8 cellular contexts compared by ENCODE assay signal in genomic region chr19:50835785-50836542, GRCh38. TPM values are rescaled to one million over a fixed set of nuclear protein-coding genes. Genes with fewer than 3 reads are reported as not detected.
DNase-seq lines count a peak whose midpoint lies in the region; ATAC-seq and TF ChIP-seq lines count a peak whose summit lies in the region.

No MANE protein-coding gene starts in this region.

- DNase-seq in D341Med (ENCODE audit: low spot score) (peak; percentile 90), LNCaP clone FGC (ENCODE audit: low read depth) (no peak), T-helper 17 cell (peak; percentile 42 to 52 (median 48)), astrocyte of the cerebellum (ENCODE audit: low read depth) (no peak), sigmoid colon (peak; percentile 78)

- no peaks in the 10 kb centered on the region for H3K4me1 ChIP-seq in iPS-15b (ENCODE audit: control insufficient read depth, insufficient read depth, low read length)
- H3K4me1 ChIP-seq in sigmoid colon = peaks cover 0 to 14% (median 10%) of the 10 kb centered on the region in 4 donors

- ATAC-seq in GM21515 (IDR thresholded peaks at IDR 0.05; ENCODE audit: unreplicated experiment) (peak; percentile 77), T-helper 17 cell (peak; percentile 92), HG03460 (IDR thresholded peaks at IDR 0.05; ENCODE audit: unreplicated experiment) (no peak)

- peak overlapping the region; percentile 32 for H3K27ac Mint-ChIP-seq in T-helper 17 cell

- peak overlapping the region in 3 of 4 donors; percentile 5 to 59 (median 24) for H3K27ac ChIP-seq in sigmoid colon

- intact Hi-C loops in sigmoid colon (cut with DNase I) = no loop called here

- peaks cover 2% of the 10 kb centered on the region for H3K36me3 Mint-ChIP-seq in T-helper 17 cell (ENCODE audit: low read depth)

- H3K27me3 ChIP-seq in iPS-15b (ENCODE audit: control insufficient read depth, insufficient read depth, low read length) (peaks cover 55% of the 10 kb centered on the region), sigmoid colon (peaks cover 0 to 25% (median 19%) of the 10 kb centered on the region in 3 donors)

- peak in 1 of 2 donors; percentile 44 for TF ChIP-seq POLR2A in sigmoid colon (IDR thresholded peaks at IDR 0.05)

- in situ Hi-C loops in astrocyte of the cerebellum (cut with HindIII; ENCODE audit: low sequenced_read_pairs) = no loop called here

- H3K9ac ChIP-seq in iPS-15b (ENCODE audit: low read depth, low read length) = peak overlapping the region; percentile 60

- no peak for TF ChIP-seq EP300 in sigmoid colon (IDR thresholded peaks at IDR 0.05)

- H3K4me3 Mint-ChIP-seq in T-helper 17 cell = peak overlapping the region; percentile 92

- WGBS in sigmoid colon, 2 donors = 2 to 3% methylated on average over 67 of the region's 67 CpGs

- no peaks in the 10 kb centered on the region for H3K36me3 ChIP-seq in iPS-15b (ENCODE audit: control insufficient read depth, insufficient read depth, low read length)
- H3K36me3 ChIP-seq in sigmoid colon = no peaks in the 10 kb centered on the region

- H3K27me3 Mint-ChIP-seq in T-helper 17 cell = peaks cover 49% of the 10 kb centered on the region

- no peaks in the 10 kb centered on the region for H3K9me3 ChIP-seq in T-helper 17 cell (ENCODE audit: control insufficient read depth, low read length, poor library complexity, severe bottlenecking)
- H3K9me3 ChIP-seq in iPS-15b (ENCODE audit: control insufficient read depth, insufficient read depth, low read length) = no peaks in the 10 kb centered on the region
- no peaks in the 10 kb centered on the region for H3K9me3 ChIP-seq in sigmoid colon

- peaks cover 8% of the 10 kb centered on the region for H3K4me1 Mint-ChIP-seq in T-helper 17 cell

- TF ChIP-seq CTCF in LNCaP clone FGC (IDR thresholded peaks at IDR 0.05; ENCODE audit: control insufficient read depth, extremely low read depth, insufficient read depth) = peak; percentile 5; the same call in 1 of the 2 replicates
- no peak for TF ChIP-seq CTCF in astrocyte of the cerebellum (IDR thresholded peaks at IDR 0.05; ENCODE audit: low read depth, low read length, missing control alignments)
- TF ChIP-seq CTCF in sigmoid colon (IDR thresholded peaks at IDR 0.05) = no peak

- H3K4me3 ChIP-seq in LNCaP clone FGC (ENCODE audit: low read depth, low read length) (peak overlapping the region; percentile 70), astrocyte of the cerebellum (ENCODE audit: low read depth, low read length) (peak overlapping the region; percentile 49), iPS-15b (ENCODE audit: low read depth, low read length) (peak overlapping the region; percentile 87), sigmoid colon (peak overlapping the region; percentile 31 to 56 (median 49))

RNA-seq across cellular contexts. Expression of gene KLK15, which starts 2.6 kb away (rescaled TPM):
- total RNA-seq in T-helper 17 cell (not detected), sigmoid colon (not detected)
- 10 to 100 TPM in 1 of 3 donors, 1 to 10 TPM in 2; 2.1 to 10.2 (median 2.8) TPM for polyA plus RNA-seq in sigmoid colon

RNA-seq across cellular contexts. Expression of gene KLK1, which starts 12.4 kb away (rescaled TPM):
- total RNA-seq in T-helper 17 cell (not detected), sigmoid colon (not detected)
- 100 to 1,000 TPM in 2 of 3 donors, 10 to 100 TPM in 1; 44.6 to 398 (median 277) TPM for polyA plus RNA-seq in sigmoid colon

RNA-seq across cellular contexts. Expression of gene KLK3, which starts 18.8 kb away (rescaled TPM):
- total RNA-seq in T-helper 17 cell (not detected), sigmoid colon (not detected)
- 1 to 10 TPM; 1.8 to 4.2 (median 3.0) TPM for polyA plus RNA-seq in sigmoid colon

RNA-seq across cellular contexts. Expression of gene KLK2, which starts 37.3 kb away (rescaled TPM):
- total RNA-seq in T-helper 17 cell = not detected
- not detected for total RNA-seq in sigmoid colon
- under 1 TPM in 1 of 3 donors, not detected in 2; 0.28 TPM for polyA plus RNA-seq in sigmoid colon

RNA-seq across cellular contexts. Expression of gene ACP4, which starts 45.7 kb away (rescaled TPM):
- total RNA-seq in T-helper 17 cell (not detected), sigmoid colon (not detected)
- not detected for polyA plus RNA-seq in sigmoid colon

Comparison
In these comparisons a context has a peak if more than half of its experiments do, and no peak if none do; other contexts are left out.
1. DNase-seq: peak in D341Med (single experiment), T-helper 17 cell (3 of 3) and sigmoid colon (single experiment); none in LNCaP clone FGC (single experiment) and astrocyte of the cerebellum (single experiment).
2. Peak in every context shown above with its lines, with median percentiles within 50 percentile points of each other: H3K4me3 ChIP-seq.